8 cellular contexts compared by ENCODE assay signal in genomic region chr12:57078519-57079404, GRCh38. TPM values are rescaled to one million over a fixed set of nuclear protein-coding genes. Genes with fewer than 3 reads are reported as not detected.
DNase-seq lines count a peak whose midpoint lies in the region; ATAC-seq, FAIRE-seq and TF ChIP-seq lines count a peak whose summit lies in the region.

TSS of gene NEMP1 (minus strand) at chr12:57078791. CDS start at chr12:57078745, 46 bp downstream.

- peaks cover 3 to 10% (median 7%) of the 10 kb centered on the region in 3 donors for H3K4me1 ChIP-seq in pancreas
- H3K4me1 ChIP-seq in tibial nerve: peaks cover 0 to 23% (median 7%) of the 10 kb centered on the region in 4 donors

- ATAC-seq in HG02759 (IDR thresholded peaks at IDR 0.05; ENCODE audit: unreplicated experiment) (peak; percentile 96), Right ventricle myocardium inferior (peak; percentile 100), pancreas (peak; percentile 99 to 100 (median 100))

- DNase-seq in GM12864 (ENCODE audit: low read depth): peak; percentile 100
- peak; percentile 100 for DNase-seq in NCI-H1417 (lab: John Stamatoyannopoulos, UW)
- DNase-seq in SW 1271 (lab: John Stamatoyannopoulos, UW): peak; percentile 100
- peak; percentile 88 for DNase-seq in activated naive CD8-positive, alpha-beta T cell treated with anti-CD3 and anti-CD28 coated beads, Interleukin-2, amount 50 U/mL, for 16 hours (ENCODE audit: low read depth, low spot score)
- peak; percentile 96 for DNase-seq in Right ventricle myocardium inferior (ENCODE audit: missing footprints)
- DNase-seq in pancreas: peak; percentile 78 to 98 (median 97)
- peak; percentile 94 to 95 for DNase-seq in tibial nerve (ENCODE audit: low spot score in 2 of 2)

- WGBS in pancreas, 2 donors: 0 to 1% methylated on average over 39 of the region's 39 CpGs
- WGBS in tibial nerve, 2 donors: 0 to 1% methylated on average over 39 of the region's 39 CpGs

- H3K4me3 ChIP-seq in GM12864 (ENCODE audit: low read depth, low read length) (peak within 1 kb of the TSS; percentile 81), pancreas (peak within 1 kb of the TSS; percentile 55 to 85 (median 68)), tibial nerve (peak within 1 kb of the TSS; percentile 59 to 86 (median 78))

- H3K27me3 ChIP-seq in pancreas (no peaks in the 10 kb centered on the region), tibial nerve (no peaks in the 10 kb centered on the region)

- H3K27ac ChIP-seq in pancreas: peak within 1 kb of the TSS; percentile 46 to 90 (median 67)
- peak within 1 kb of the TSS; percentile 73 to 91 (median 81) for H3K27ac ChIP-seq in tibial nerve

- peak; percentile 99 for FAIRE-seq in pancreas (lab: Jason Lieb, UNC)

- peak in 1 of 2 donors; percentile 48 for TF ChIP-seq POLR2A in tibial nerve (IDR thresholded peaks at IDR 0.05)

- intact Hi-C loops in Right ventricle myocardium inferior (cut with DNase I): loop anchor here (1.0 kb wide), 1 partner anchor 9 kb away; no protein-coding TSS in a partner anchor
- intact Hi-C loops in pancreas (cut with DNase I): no loop called here

- H3K9me3 ChIP-seq in pancreas: no peaks in the 10 kb centered on the region
- H3K9me3 ChIP-seq in tibial nerve: no peaks in the 10 kb centered on the region

- TF ChIP-seq EP300 in tibial nerve (IDR thresholded peaks at IDR 0.05): peak; percentile 79 to 89

- TF ChIP-seq CTCF in GM12864 (IDR thresholded peaks at IDR 0.05; ENCODE audit: low read depth, low read length, missing control alignments): no peak
- no peak for TF ChIP-seq CTCF in pancreas (IDR thresholded peaks at IDR 0.05)
- TF ChIP-seq CTCF in tibial nerve (IDR thresholded peaks at IDR 0.05): peak in 1 of 5 experiments; percentile 11

- H3K36me3 ChIP-seq in pancreas (no peaks in the 10 kb centered on the region), tibial nerve (no peaks in the 10 kb centered on the region)

RNA-seq across cellular contexts. Expression of gene NEMP1, which starts in this region (rescaled TPM):
- total RNA-seq in Right ventricle myocardium inferior (3.3 TPM), pancreas (1 to 10 TPM; 3.2 to 5.7 (median 4.0) TPM), tibial nerve (10 to 100 TPM in 1 of 4 donors, 1 to 10 TPM in 3; 4.8 to 10.2 (median 6.6) TPM)
- 1 to 10 TPM; 1.1 to 2.4 TPM for polyA plus RNA-seq in pancreas

Comparison
In these comparisons a context has a peak if more than half of its experiments do, and no peak if none do; other contexts are left out.
1. Peak in every context shown above with its lines: DNase-seq, ATAC-seq, H3K4me3 ChIP-seq and H3K27ac ChIP-seq.